ENCODE assay signal across 18 cellular contexts in the genomic region with DNA sequence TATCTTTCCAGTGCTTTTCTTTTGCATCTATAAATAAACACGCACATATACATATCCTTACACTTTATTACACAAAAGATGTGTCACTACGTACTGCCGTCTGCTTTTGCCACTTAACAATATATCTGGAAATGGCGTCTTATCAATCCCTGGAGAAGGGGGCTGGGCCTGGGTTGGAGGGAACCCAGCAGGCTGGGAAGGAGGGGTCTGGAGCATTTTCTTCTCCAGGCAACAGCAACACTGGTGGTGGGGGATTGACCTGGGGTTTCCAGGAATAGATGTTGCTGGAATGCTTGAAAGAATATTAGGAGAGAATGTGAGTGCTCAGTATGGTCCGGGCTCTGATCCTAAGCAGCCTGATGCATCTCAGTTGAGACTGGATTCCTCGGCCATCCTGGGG.
"Had no signal": no experiment of that assay in that cellular context is flagged by ENCODE, and none has a peak within 500 bp of the region (broad histone marks: within the 10 kb centered on the region; RNA-seq: fewer than 3 reads in every experiment).

No MANE protein-coding gene starts in this region.

- H3K9me3 ChIP-seq: mucosa of descending colon had no signal

- H3K27ac ChIP-seq: coronary artery, WERI-Rb-1 had no signal

- H3K36me3 ChIP-seq: WERI-Rb-1 had no signal

- H3K9me3 Mint-ChIP-seq: activated T-cell treated with anti-CD3 and anti-CD28 coated beads, Interleukin-2, amount 50 U/mL, for 72 hours; naive thymus-derived CD4-positive, alpha-beta T cell; stimulated activated naive CD8-positive, alpha-beta T cell treated with anti-CD3 and anti-CD28 coated beads, Interleukin-15, Interleukin-2, amounts not matched to agents 100 ng/mL and 50 ng/mL, for 24 hours had no signal

- H3K4me3 Mint-ChIP-seq: activated naive CD8-positive, alpha-beta T cell; activated T-cell treated with anti-CD3 and anti-CD28 coated beads, Interleukin-2, amount 50 U/mL, for 72 hours; naive thymus-derived CD4-positive, alpha-beta T cell; stimulated activated naive CD8-positive, alpha-beta T cell treated with anti-CD3 and anti-CD28 coated beads, Interleukin-15, Interleukin-2, amounts not matched to agents 100 ng/mL and 50 ng/mL, for 24 hours had no signal

- H3K27ac Mint-ChIP-seq: activated naive CD8-positive, alpha-beta T cell; activated T-cell treated with anti-CD3 and anti-CD28 coated beads, Interleukin-2, amount 50 U/mL, for 72 hours; naive thymus-derived CD4-positive, alpha-beta T cell; stimulated activated naive CD8-positive, alpha-beta T cell treated with anti-CD3 and anti-CD28 coated beads, Interleukin-15, Interleukin-2, amounts not matched to agents 100 ng/mL and 50 ng/mL, for 24 hours had no signal

- H3K36me3 Mint-ChIP-seq: activated naive CD8-positive, alpha-beta T cell; naive thymus-derived CD4-positive, alpha-beta T cell had no signal

- ATAC-seq: activated T-cell treated with anti-CD3 and anti-CD28 coated beads, Interleukin-2, amount 50 U/mL, for 72 hours; left lobe of liver; mucosa of descending colon; naive thymus-derived CD4-positive, alpha-beta T cell had no signal

- DNase-seq: activated CD4-positive, alpha-beta T cell treated with anti-CD3 and anti-CD28 coated beads, Interleukin-2, amount 50 U/mL, for 4 hours; activated gamma-delta T cell; activated T-cell treated with anti-CD3 and anti-CD28 coated beads, Interleukin-2, amount 50 U/mL, for 72 hours; amygdala; erythroblast; foreskin melanocyte; glutamatergic neuron; mucosa of descending colon; naive thymus-derived CD4-positive, alpha-beta T cell; occipital lobe; SW 1271; T-helper 2 cell; trophoblast cell; WERI-Rb-1 had no signal

- H3K4me3 ChIP-seq: coronary artery, mucosa of descending colon had no signal
